9 cellular contexts compared by ENCODE assay signal in the genomic region with DNA sequence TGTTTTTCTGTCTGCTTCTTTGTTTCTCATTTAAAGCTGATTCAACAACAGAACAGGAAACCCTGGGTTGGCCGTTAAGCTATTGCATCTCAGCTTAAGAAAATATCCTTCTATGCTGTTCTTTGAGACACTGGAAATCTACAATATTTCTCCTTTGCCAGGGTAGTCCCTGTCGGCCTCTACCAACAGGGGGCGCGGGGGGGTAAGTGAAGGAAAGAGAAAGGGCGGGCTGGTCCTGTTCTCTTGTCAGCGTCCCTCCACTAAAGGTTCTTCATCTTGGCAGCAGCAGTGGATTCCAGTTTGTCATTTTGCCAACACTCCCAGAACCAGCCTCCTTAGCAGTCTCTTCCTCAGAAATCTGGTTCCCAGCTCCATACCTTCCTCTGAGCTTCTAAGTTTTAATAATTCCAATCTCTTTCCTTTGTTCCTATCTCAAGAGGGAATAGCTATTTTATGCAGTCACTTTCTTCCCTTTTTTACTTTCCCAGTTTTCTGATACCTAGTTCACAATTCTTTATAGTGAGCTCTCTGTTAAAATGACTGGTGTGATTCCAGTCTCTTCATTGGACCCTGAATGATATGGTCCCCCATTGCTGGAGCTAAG.
A peak's percentile ranks its signal among the peaks of the same experiment; 100 is the strongest.
DNase-seq lines count a peak whose midpoint lies in the region; ATAC-seq and TF ChIP-seq lines count a peak whose summit lies in the region.
"Had no signal": no experiment of that assay in that cellular context is flagged by ENCODE, and none has a peak within 500 bp of the region (broad histone marks: within the 10 kb centered on the region; RNA-seq: fewer than 3 reads in every experiment).

No MANE protein-coding gene starts in this region.

- H3K4me3 Mint-ChIP-seq in mesothelial cell of epicardium, result no peak overlapping the region
- H3K4me3 Mint-ChIP-seq: stimulated activated naive B cell treated with anti-CD40 and anti-IgM and Interleukin-4, amounts not matched to agents 10 μg/mL and 1 μg/mL and 100 μg/mL, for 72 hours had no signal

- H3K36me3 ChIP-seq in WERI-Rb-1, result no peaks in the 10 kb centered on the region

- no peaks in the 10 kb centered on the region for H3K36me3 Mint-ChIP-seq in mesothelial cell of epicardium
- H3K36me3 Mint-ChIP-seq: stimulated activated naive B cell treated with anti-CD40 and anti-IgM and Interleukin-4, amounts not matched to agents 10 μg/mL and 1 μg/mL and 100 μg/mL, for 72 hours had no signal

- TF ChIP-seq CTCF in WERI-Rb-1 (IDR thresholded peaks at IDR 0.05; ENCODE audit: low read depth, low read length) (peak; percentile 59), dorsolateral prefrontal cortex (IDR thresholded peaks at IDR 0.05 in 54 of 56, conservative IDR thresholded peaks at IDR 0.05 in 2 of 56; ENCODE audit: low read depth in 1 of 56, partially characterized antibody in 56 of 56) (peak in 50 of 56 donors; percentile 12 to 57 (median 40)), mesothelial cell of epicardium (IDR thresholded peaks at IDR 0.05; ENCODE audit: unreplicated experiment) (peak; percentile 50)

- no peak for ATAC-seq in HG03159 (IDR thresholded peaks at IDR 0.05; ENCODE audit: unreplicated experiment)

- H3K27me3 ChIP-seq in WERI-Rb-1 (ENCODE audit: insufficient read depth, low read depth, severe bottlenecking), result no peaks in the 10 kb centered on the region
- no peaks in the 10 kb centered on the region for H3K27me3 ChIP-seq in dorsolateral prefrontal cortex

- intact Hi-C loops in dorsolateral prefrontal cortex (cut with DNase I), result no loop called here

- H3K4me1 Mint-ChIP-seq in mesothelial cell of epicardium, result peaks cover 5% of the 10 kb centered on the region
- H3K4me1 Mint-ChIP-seq: stimulated activated naive B cell treated with anti-CD40 and anti-IgM and Interleukin-4, amounts not matched to agents 10 μg/mL and 1 μg/mL and 100 μg/mL, for 72 hours had no signal

- DNase-seq in GM03348 (ENCODE audit: low spot score) (peak; percentile 82), HT1080 (ENCODE audit: low read depth) (peak; percentile 75), WERI-Rb-1 (peak; percentile 71), dorsolateral prefrontal cortex (peak in 8 of 10 donors; percentile 24 to 52 (median 46)), mesothelial cell of epicardium (ENCODE audit: low spot score in 2 of 2, unreplicated experiment in 2 of 2) (peak; percentile 28 to 61), substantia nigra (lab: John Stamatoyannopoulos, UW) (peak in 33 of 49 donors; percentile 4 to 63 (median 32)), NCI-H2171 (lab: John Stamatoyannopoulos, UW) (no peak)
- DNase-seq: stimulated activated naive B cell treated with anti-CD40 and anti-IgM and Interleukin-4, amounts not matched to agents 10 μg/mL and 1 μg/mL and 100 μg/mL, for 72 hours had no signal

- no peaks in the 10 kb centered on the region for H3K9me3 Mint-ChIP-seq in mesothelial cell of epicardium
- H3K9me3 Mint-ChIP-seq: stimulated activated naive B cell treated with anti-CD40 and anti-IgM and Interleukin-4, amounts not matched to agents 10 μg/mL and 1 μg/mL and 100 μg/mL, for 72 hours had no signal

- H3K4me3 ChIP-seq in WERI-Rb-1 (ENCODE audit: low read depth, low read length) (no peak overlapping the region), dorsolateral prefrontal cortex (no peak overlapping the region)

- no peaks in the 10 kb centered on the region for H3K27me3 Mint-ChIP-seq in mesothelial cell of epicardium (ENCODE audit: low read depth)

- H3K27ac ChIP-seq in WERI-Rb-1 (no peak overlapping the region), dorsolateral prefrontal cortex (peak overlapping the region in 5 of 59 donors; percentile 4 to 41 (median 23)), substantia nigra (ENCODE audit: low read depth, low read length, poor library complexity, severe bottlenecking) (no peak overlapping the region)

- no peaks in the 10 kb centered on the region for H3K9me3 ChIP-seq in WERI-Rb-1 (ENCODE audit: severe bottlenecking)

- no peak overlapping the region for H3K27ac Mint-ChIP-seq in mesothelial cell of epicardium
- H3K27ac Mint-ChIP-seq: stimulated activated naive B cell treated with anti-CD40 and anti-IgM and Interleukin-4, amounts not matched to agents 10 μg/mL and 1 μg/mL and 100 μg/mL, for 72 hours had no signal
